In the genomic region with DNA sequence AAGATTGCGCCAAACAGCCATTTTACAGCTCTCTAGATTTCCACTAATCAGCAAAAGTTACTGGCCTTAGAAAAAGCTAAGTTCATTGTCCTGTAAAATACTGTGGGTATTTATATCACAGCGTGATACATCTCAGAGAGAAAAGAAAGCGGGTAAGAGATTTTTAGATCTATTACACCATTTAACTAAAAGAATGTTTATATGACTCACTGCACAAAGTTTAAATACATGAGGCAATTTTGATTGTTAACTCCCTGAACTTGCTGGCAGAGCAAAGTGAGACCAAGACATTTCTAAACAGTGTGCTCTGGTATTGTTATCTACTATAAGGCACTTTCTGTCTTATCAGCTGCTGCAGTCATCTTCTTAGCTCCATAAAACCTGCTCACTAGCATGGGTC, we compare ENCODE assay signal across 1 cellular context.
TF ChIP-seq lines count a peak whose summit lies in the region.

No MANE protein-coding gene starts in this region.

TF ChIP-seq in HEK293, 187 proteins besides CTCF, POLR2A, EP300 and RAD21 (continued from another document and continues in another):
- TF ChIP-seq, protein P1, sequence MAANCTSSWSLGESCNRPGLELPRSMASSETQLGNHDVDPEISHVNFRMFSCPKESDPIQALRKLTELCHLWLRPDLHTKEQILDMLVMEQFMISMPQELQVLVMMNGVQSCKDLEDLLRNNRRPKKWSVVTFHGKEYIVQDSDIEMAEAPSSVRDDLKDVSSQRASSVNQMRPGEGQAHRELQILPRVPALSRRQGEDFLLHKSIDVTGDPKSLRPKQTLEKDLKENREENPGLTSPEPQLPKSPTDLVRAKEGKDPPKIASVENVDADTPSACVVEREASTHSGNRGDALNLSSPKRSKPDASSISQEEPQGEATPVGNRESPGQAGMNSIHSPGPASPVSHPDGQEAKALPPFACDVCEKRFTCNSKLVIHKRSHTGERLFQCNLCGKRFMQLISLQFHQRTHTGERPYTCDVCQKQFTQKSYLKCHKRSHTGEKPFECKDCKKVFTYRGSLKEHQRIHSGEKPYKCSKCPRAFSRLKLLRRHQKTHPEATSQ (tag by site-specific recombination; IDR thresholded peaks at IDR 0.05) = no peak
- TF ChIP-seq ZNF140 (tag by site-specific recombination; IDR thresholded peaks at IDR 0.05) (no peak), GFI1B (tag by site-specific recombination; IDR thresholded peaks at IDR 0.05) (no peak), ZNF530 (tag by site-specific recombination; IDR thresholded peaks at IDR 0.05; ENCODE audit: low read depth) (no peak), KLF17 (tag by site-specific recombination; IDR thresholded peaks at IDR 0.05) (no peak), ZNF214 (tag by site-specific recombination; IDR thresholded peaks at IDR 0.05; ENCODE audit: borderline replicate concordance) (no peak), ZBTB20 (tag by site-specific recombination; IDR thresholded peaks at IDR 0.05) (no peak), ZNF350 (tag by site-specific recombination; IDR thresholded peaks at IDR 0.05) (no peak), ZNF341 (tag by site-specific recombination; IDR thresholded peaks at IDR 0.05; ENCODE audit: low read depth) (no peak), ZNF645 (tag by site-specific recombination; IDR thresholded peaks at IDR 0.05) (no peak), ZNF292 (tag by site-specific recombination; IDR thresholded peaks at IDR 0.05; ENCODE audit: borderline replicate concordance, low read depth) (no peak), ZNF830 (tag by site-specific recombination; IDR thresholded peaks at IDR 0.05; ENCODE audit: low read depth) (no peak), ZNF354C (tag by site-specific recombination; IDR thresholded peaks at IDR 0.05; ENCODE audit: borderline replicate concordance, low read depth) (no peak), RBAK (tag by site-specific recombination; IDR thresholded peaks at IDR 0.05) (no peak), ZNF37A (tag by site-specific recombination; IDR thresholded peaks at IDR 0.05) (no peak), EGR2 (tag by site-specific recombination; IDR thresholded peaks at IDR 0.05; ENCODE audit: low read depth) (no peak), ZNF747 (tag by site-specific recombination; IDR thresholded peaks at IDR 0.05) (no peak), YY1 (tag by site-specific recombination; IDR thresholded peaks at IDR 0.05) (no peak), ZNF211 (tag by site-specific recombination; IDR thresholded peaks at IDR 0.05; ENCODE audit: low read depth) (no peak), ZNF423 (tag by site-specific recombination; IDR thresholded peaks at IDR 0.05) (no peak), MZF1 (tag by site-specific recombination; IDR thresholded peaks at IDR 0.05; ENCODE audit: borderline replicate concordance) (no peak), ZXDB (tag by site-specific recombination; IDR thresholded peaks at IDR 0.05) (peak; percentile 69), ZNF175 (tag by site-specific recombination; IDR thresholded peaks at IDR 0.05) (no peak), ZNF621 (tag by site-specific recombination; IDR thresholded peaks at IDR 0.05) (no peak), ZNF658 (tag by site-specific recombination; IDR thresholded peaks at IDR 0.05) (no peak), ZBTB21 (tag by site-specific recombination; IDR thresholded peaks at IDR 0.05) (no peak), SP2 (tag by site-specific recombination; IDR thresholded peaks at IDR 0.05) (no peak), ZNF26 (tag by site-specific recombination; IDR thresholded peaks at IDR 0.05) (no peak), ZNF2 (tag by site-specific recombination; IDR thresholded peaks at IDR 0.05) (no peak), ZSCAN4 (tag by site-specific recombination; IDR thresholded peaks at IDR 0.05) (no peak), ZNF404 (tag by site-specific recombination; IDR thresholded peaks at IDR 0.05) (no peak), ZFP3 (tag by site-specific recombination; IDR thresholded peaks at IDR 0.05; ENCODE audit: low read depth) (no peak), ZNF629 (tag by site-specific recombination; IDR thresholded peaks at IDR 0.05) (no peak; the same call in 1 of the 2 replicates), ZBTB1 (tag by site-specific recombination; IDR thresholded peaks at IDR 0.05) (no peak), ZBTB6 (tag by site-specific recombination; IDR thresholded peaks at IDR 0.05) (no peak), ZNF791 (tag by site-specific recombination; IDR thresholded peaks at IDR 0.05) (no peak), KLF7 (tag by site-specific recombination; IDR thresholded peaks at IDR 0.05; ENCODE audit: borderline replicate concordance) (no peak), SCRT2 (tag by site-specific recombination; IDR thresholded peaks at IDR 0.05) (no peak)
- TF ChIP-seq, protein P2, sequence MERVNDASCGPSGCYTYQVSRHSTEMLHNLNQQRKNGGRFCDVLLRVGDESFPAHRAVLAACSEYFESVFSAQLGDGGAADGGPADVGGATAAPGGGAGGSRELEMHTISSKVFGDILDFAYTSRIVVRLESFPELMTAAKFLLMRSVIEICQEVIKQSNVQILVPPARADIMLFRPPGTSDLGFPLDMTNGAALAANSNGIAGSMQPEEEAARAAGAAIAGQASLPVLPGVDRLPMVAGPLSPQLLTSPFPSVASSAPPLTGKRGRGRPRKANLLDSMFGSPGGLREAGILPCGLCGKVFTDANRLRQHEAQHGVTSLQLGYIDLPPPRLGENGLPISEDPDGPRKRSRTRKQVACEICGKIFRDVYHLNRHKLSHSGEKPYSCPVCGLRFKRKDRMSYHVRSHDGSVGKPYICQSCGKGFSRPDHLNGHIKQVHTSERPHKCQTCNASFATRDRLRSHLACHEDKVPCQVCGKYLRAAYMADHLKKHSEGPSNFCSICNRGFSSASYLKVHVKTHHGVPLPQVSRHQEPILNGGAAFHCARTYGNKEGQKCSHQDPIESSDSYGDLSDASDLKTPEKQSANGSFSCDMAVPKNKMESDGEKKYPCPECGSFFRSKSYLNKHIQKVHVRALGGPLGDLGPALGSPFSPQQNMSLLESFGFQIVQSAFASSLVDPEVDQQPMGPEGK (tag by site-specific recombination; IDR thresholded peaks at IDR 0.05) = no peak
- TF ChIP-seq, protein P3, sequence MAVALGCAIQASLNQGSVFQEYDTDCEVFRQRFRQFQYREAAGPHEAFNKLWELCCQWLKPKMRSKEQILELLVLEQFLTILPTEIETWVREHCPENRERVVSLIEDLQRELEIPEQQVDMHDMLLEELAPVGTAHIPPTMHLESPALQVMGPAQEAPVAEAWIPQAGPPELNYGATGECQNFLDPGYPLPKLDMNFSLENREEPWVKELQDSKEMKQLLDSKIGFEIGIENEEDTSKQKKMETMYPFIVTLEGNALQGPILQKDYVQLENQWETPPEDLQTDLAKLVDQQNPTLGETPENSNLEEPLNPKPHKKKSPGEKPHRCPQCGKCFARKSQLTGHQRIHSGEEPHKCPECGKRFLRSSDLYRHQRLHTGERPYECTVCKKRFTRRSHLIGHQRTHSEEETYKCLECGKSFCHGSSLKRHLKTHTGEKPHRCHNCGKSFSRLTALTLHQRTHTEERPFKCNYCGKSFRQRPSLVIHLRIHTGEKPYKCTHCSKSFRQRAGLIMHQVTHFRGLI (tag by site-specific recombination; IDR thresholded peaks at IDR 0.05) = no peak
- TF ChIP-seq, protein P4, sequence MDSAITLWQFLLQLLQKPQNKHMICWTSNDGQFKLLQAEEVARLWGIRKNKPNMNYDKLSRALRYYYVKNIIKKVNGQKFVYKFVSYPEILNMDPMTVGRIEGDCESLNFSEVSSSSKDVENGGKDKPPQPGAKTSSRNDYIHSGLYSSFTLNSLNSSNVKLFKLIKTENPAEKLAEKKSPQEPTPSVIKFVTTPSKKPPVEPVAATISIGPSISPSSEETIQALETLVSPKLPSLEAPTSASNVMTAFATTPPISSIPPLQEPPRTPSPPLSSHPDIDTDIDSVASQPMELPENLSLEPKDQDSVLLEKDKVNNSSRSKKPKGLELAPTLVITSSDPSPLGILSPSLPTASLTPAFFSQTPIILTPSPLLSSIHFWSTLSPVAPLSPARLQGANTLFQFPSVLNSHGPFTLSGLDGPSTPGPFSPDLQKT (IDR thresholded peaks at IDR 0.05; ENCODE audit: borderline replicate concordance, low read depth, low read length) = no peak
- TF ChIP-seq, protein P5, sequence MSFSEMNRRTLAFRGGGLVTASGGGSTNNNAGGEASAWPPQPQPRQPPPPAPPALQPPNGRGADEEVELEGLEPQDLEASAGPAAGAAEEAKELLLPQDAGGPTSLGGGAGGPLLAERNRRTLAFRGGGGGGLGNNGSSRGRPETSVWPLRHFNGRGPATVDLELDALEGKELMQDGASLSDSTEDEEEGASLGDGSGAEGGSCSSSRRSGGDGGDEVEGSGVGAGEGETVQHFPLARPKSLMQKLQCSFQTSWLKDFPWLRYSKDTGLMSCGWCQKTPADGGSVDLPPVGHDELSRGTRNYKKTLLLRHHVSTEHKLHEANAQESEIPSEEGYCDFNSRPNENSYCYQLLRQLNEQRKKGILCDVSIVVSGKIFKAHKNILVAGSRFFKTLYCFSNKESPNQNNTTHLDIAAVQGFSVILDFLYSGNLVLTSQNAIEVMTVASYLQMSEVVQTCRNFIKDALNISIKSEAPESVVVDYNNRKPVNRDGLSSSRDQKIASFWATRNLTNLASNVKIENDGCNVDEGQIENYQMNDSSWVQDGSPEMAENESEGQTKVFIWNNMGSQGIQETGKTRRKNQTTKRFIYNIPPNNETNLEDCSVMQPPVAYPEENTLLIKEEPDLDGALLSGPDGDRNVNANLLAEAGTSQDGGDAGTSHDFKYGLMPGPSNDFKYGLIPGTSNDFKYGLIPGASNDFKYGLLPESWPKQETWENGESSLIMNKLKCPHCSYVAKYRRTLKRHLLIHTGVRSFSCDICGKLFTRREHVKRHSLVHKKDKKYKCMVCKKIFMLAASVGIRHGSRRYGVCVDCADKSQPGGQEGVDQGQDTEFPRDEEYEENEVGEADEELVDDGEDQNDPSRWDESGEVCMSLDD (tag by site-specific recombination; IDR thresholded peaks at IDR 0.05) = no peak
- TF ChIP-seq, protein P6, sequence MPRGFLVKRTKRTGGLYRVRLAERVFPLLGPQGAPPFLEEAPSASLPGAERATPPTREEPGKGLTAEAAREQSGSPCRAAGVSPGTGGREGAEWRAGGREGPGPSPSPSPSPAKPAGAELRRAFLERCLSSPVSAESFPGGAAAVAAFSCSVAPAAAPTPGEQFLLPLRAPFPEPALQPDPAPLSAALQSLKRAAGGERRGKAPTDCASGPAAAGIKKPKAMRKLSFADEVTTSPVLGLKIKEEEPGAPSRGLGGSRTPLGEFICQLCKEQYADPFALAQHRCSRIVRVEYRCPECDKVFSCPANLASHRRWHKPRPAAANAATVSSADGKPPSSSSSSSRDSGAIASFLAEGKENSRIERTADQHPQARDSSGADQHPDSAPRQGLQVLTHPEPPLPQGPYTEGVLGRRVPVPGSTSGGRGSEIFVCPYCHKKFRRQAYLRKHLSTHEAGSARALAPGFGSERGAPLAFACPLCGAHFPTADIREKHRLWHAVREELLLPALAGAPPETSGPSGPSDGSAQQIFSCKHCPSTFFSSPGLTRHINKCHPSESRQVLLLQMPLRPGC (tag by site-specific recombination; IDR thresholded peaks at IDR 0.05) = no peak
